Comparison of ENCODE assay signal across 2 cellular contexts in the genomic region with DNA sequence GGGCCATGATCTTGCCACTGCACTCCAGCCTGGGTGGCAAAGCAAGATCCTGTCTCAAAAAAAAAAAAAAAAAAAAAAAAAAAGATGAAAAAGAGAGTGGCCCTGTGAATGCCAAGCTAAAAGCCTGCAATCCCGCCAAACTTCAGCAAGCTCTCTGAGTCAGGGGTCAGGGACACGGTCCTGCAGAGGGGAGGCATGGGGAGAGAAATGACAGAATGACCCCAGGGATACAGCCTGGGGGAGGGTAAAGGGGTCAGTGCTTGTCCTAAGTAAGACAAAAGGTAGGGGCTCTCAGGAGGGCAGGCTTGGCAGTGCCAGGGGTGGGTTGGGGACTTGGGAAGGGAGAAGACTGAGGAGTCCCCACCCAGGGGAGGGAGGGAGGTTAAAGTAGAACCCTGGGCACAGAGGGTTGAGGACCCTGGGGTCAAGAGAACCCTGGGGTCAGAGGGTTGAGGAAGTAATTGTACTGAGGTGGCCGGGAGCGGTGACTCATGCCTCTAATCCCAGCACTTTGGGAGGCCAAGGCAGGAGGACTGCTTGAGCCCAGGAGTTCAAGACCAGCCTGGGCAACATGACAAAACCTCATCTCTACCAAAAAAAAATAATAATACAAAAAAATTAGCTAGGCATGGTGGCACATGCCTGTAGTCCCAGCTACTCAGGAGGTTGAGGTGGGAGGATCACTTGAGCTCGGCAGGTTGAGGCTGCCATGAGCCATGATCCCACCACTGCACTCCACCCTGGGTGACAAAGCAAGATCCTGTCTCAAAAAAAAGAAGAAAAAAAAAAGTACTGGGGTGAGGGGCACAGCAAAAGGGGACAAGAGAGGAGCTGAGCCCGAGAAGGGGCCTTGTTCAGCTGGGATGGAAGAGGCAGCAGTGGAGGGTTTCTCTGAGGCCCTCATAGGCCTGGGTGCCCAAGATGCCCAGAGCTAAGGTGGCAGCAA.
A peak's percentile ranks its signal among the peaks of the same experiment; 100 is the strongest.
TF ChIP-seq lines count a peak whose summit lies in the region.

No MANE protein-coding gene starts in this region.

TF ChIP-seq in HEK293, 187 proteins besides CTCF, POLR2A, EP300 and RAD21:
- peak; percentile 17 for TF ChIP-seq HIC1 (tag by site-specific recombination; IDR thresholded peaks at IDR 0.05)
- no peak for TF ChIP-seq ZBTB17 (tag by site-specific recombination; IDR thresholded peaks at IDR 0.05)
- TF ChIP-seq ZNF311 (tag by site-specific recombination; IDR thresholded peaks at IDR 0.05; ENCODE audit: borderline replicate concordance) = no peak
- TF ChIP-seq, protein P1, sequence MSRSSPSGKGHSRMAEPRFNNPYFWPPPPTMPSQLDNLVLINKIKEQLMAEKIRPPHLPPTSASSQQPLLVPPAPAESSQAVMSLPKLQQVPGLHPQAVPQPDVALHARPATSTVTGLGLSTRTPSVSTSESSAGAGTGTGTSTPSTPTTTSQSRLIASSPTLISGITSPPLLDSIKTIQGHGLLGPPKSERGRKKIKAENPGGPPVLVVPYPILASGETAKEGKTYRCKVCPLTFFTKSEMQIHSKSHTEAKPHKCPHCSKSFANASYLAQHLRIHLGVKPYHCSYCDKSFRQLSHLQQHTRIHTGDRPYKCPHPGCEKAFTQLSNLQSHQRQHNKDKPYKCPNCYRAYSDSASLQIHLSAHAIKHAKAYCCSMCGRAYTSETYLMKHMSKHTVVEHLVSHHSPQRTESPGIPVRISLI (tag by site-specific recombination; IDR thresholded peaks at IDR 0.05) = peak; percentile 33; the same call in 1 of the 2 replicates
- no peak for TF ChIP-seq ZBTB7A (tag by site-specific recombination; IDR thresholded peaks at IDR 0.05; ENCODE audit: low read depth)
- no peak for TF ChIP-seq ZNF610 (tag by site-specific recombination; IDR thresholded peaks at IDR 0.05; ENCODE audit: borderline replicate concordance)
- no peak for TF ChIP-seq ZBTB48 (tag by site-specific recombination; IDR thresholded peaks at IDR 0.05)
- TF ChIP-seq ZNF707 (tag by site-specific recombination; IDR thresholded peaks at IDR 0.05) = no peak
- TF ChIP-seq, protein P2, sequence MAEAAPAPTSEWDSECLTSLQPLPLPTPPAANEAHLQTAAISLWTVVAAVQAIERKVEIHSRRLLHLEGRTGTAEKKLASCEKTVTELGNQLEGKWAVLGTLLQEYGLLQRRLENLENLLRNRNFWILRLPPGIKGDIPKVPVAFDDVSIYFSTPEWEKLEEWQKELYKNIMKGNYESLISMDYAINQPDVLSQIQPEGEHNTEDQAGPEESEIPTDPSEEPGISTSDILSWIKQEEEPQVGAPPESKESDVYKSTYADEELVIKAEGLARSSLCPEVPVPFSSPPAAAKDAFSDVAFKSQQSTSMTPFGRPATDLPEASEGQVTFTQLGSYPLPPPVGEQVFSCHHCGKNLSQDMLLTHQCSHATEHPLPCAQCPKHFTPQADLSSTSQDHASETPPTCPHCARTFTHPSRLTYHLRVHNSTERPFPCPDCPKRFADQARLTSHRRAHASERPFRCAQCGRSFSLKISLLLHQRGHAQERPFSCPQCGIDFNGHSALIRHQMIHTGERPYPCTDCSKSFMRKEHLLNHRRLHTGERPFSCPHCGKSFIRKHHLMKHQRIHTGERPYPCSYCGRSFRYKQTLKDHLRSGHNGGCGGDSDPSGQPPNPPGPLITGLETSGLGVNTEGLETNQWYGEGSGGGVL (tag by site-specific recombination; IDR thresholded peaks at IDR 0.05) = no peak
- peak; percentile 48; the same call in 1 of the 2 replicates for TF ChIP-seq GLIS1 (tag by site-specific recombination; IDR thresholded peaks at IDR 0.05)

TF ChIP-seq in K562, 482 proteins besides CTCF, POLR2A, EP300 and RAD21:
- no peak for TF ChIP-seq ZNF3 (CRISPR knock-in tag; IDR thresholded peaks at IDR 0.05)
- no peak for TF ChIP-seq EHMT2 (IDR thresholded peaks at IDR 0.05)
- 0 out of 2 replicates have a peak, but pooled peaks have one; percentile 27 for TF ChIP-seq DPF2 (IDR thresholded peaks at IDR 0.05)
- TF ChIP-seq, protein P3, sequence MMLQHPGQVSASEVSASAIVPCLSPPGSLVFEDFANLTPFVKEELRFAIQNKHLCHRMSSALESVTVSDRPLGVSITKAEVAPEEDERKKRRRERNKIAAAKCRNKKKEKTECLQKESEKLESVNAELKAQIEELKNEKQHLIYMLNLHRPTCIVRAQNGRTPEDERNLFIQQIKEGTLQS (IDR thresholded peaks at IDR 0.05) = peak; percentile 54
- TF ChIP-seq, protein P3 (CRISPR knock-in tag; conservative IDR thresholded peaks at IDR 0.05) = no peak
- no peak for TF ChIP-seq RBM25 (IDR thresholded peaks at IDR 0.05; ENCODE audit: low read depth, low read length, severe bottlenecking)
- TF ChIP-seq ZNF311 (CRISPR knock-in tag; IDR thresholded peaks at IDR 0.05) = no peak
- TF ChIP-seq EZH2 (IDR thresholded peaks at IDR 0.05; ENCODE audit: borderline replicate concordance, low read depth, low read length) = no peak
- 0 out of 2 replicates have a peak, but pooled peaks have one; percentile 12 for TF ChIP-seq TFAP4 (CRISPR knock-in tag; IDR thresholded peaks at IDR 0.05; ENCODE audit: borderline replicate concordance)
- TF ChIP-seq, protein P4, sequence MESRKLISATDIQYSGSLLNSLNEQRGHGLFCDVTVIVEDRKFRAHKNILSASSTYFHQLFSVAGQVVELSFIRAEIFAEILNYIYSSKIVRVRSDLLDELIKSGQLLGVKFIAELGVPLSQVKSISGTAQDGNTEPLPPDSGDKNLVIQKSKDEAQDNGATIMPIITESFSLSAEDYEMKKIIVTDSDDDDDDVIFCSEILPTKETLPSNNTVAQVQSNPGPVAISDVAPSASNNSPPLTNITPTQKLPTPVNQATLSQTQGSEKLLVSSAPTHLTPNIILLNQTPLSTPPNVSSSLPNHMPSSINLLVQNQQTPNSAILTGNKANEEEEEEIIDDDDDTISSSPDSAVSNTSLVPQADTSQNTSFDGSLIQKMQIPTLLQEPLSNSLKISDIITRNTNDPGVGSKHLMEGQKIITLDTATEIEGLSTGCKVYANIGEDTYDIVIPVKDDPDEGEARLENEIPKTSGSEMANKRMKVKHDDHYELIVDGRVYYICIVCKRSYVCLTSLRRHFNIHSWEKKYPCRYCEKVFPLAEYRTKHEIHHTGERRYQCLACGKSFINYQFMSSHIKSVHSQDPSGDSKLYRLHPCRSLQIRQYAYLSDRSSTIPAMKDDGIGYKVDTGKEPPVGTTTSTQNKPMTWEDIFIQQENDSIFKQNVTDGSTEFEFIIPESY (CRISPR knock-in tag; IDR thresholded peaks at IDR 0.05) = peak; percentile 42; the same call in 1 of the 2 replicates
- TF ChIP-seq TCF15 (CRISPR knock-in tag; IDR thresholded peaks at IDR 0.05) = no peak
- TF ChIP-seq DNMT1 (IDR thresholded peaks at IDR 0.05) = no peak
- peak; percentile 42 for TF ChIP-seq FOSL1 (tag; conservative IDR thresholded peaks at IDR 0.05)
